7 cellular contexts compared by ENCODE assay signal in the genomic region with DNA sequence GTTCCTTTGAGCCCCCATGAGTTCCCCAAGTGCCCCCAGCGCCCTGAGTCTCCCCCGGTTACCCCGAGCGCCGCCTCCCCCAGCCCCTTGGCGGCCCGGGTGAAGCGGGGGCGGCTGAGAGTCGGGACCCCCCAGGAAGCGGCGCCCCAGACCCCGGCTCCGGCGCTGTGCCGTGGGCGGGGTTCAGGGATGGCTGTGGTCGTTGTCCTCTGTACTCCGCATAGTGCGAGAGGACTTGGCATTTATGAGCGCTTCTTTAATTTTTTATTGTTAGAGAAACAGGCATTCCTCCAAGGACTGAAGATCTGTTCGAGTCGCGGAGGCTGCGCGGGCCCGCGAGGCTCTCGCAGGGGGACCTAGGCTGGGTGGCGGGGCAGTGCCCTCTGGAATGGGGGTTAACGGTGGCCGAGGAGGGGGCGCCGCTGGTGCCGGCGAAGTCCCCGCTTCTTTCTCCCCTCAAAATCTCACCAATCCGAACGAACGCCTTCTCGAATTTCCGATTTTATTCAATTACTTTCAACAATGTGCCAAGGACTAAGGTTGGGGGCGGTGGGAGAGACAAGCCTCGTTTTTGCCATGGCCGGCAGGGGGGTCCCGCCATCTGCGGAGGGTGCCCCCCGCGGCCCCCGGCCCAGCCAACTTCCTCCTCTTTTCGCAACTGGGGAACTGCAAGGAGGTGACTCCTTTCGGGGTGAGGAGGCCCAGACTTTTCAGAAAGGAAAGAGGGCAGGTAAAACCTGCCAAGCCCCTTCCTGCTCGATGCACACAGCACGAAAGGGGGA. TPM values are rescaled to one million over a fixed set of nuclear protein-coding genes. Genes with fewer than 3 reads are reported as not detected.
DNase-seq lines count a peak whose midpoint lies in the region; ATAC-seq lines count a peak whose summit lies in the region.

No MANE protein-coding gene starts in this region.

- no peaks in the 10 kb centered on the region for H3K9me3 ChIP-seq in HUES64 (ENCODE audit: insufficient read depth, low read depth, low read length)
- no peaks in the 10 kb centered on the region for H3K9me3 ChIP-seq in iPS-15b (ENCODE audit: control insufficient read depth, insufficient read depth, low read length)

- H3K36me3 ChIP-seq in HUES64 (ENCODE audit: insufficient read depth, low read length) (no peaks in the 10 kb centered on the region), iPS-15b (ENCODE audit: control insufficient read depth, insufficient read depth, low read length) (no peaks in the 10 kb centered on the region)

- no peaks in the 10 kb centered on the region for H3K36me3 Mint-ChIP-seq in activated T-cell treated with anti-CD3 and anti-CD28 coated beads, Interleukin-2, amount 50 U/mL, for 4 hours (ENCODE audit: insufficient read depth)

- H3K4me1 ChIP-seq in HUES64 (ENCODE audit: insufficient read depth, low read length) (0 out of 2 replicates have a peak, but pooled peaks cover 7% of the 10 kb centered on the region), iPS-15b (ENCODE audit: control insufficient read depth, insufficient read depth, low read length) (peaks cover 2% of the 10 kb centered on the region)

- DNase-seq in activated T-cell treated with anti-CD3 and anti-CD28 coated beads, Interleukin-2, amount 50 U/mL, for 4 hours = no peak
- DNase-seq in stimulated activated naive CD8-positive, alpha-beta T cell treated with anti-CD3 and anti-CD28 coated beads, Interleukin-15, Interleukin-2, amounts not matched to agents 100 U/mL and 50 U/mL, for 24 hours = peak; percentile 13
- DNase-seq in stimulated activated CD8-positive, alpha-beta memory T cell treated with anti-CD3 and anti-CD28 coated beads, Interleukin-4, amount 100 ng/mL, for 48 hours = no peak
- DNase-seq in cerebellum (ENCODE audit: low spot score) = no peak

- H3K27me3 Mint-ChIP-seq in activated T-cell treated with anti-CD3 and anti-CD28 coated beads, Interleukin-2, amount 50 U/mL, for 4 hours (ENCODE audit: low read depth) = peaks cover 57% of the 10 kb centered on the region

- H3K4me3 ChIP-seq in HUES64 (ENCODE audit: low read length) = peak overlapping the region; percentile 42
- peak overlapping the region; percentile 58 for H3K4me3 ChIP-seq in iPS-15b (ENCODE audit: low read depth, low read length)

- peak; percentile 20 to 26 for ATAC-seq in activated T-cell treated with anti-CD3 and anti-CD28 coated beads, Interleukin-2, amount 50 U/mL, for 4 hours
- peak; percentile 20 for ATAC-seq in stimulated activated naive CD8-positive, alpha-beta T cell treated with anti-CD3 and anti-CD28 coated beads, Interleukin-15, Interleukin-2, amounts not matched to agents 100 U/mL and 50 U/mL, for 24 hours
- ATAC-seq in HG03159 (IDR thresholded peaks at IDR 0.05; ENCODE audit: unreplicated experiment) = no peak

- no peaks in the 10 kb centered on the region for H3K9me3 Mint-ChIP-seq in activated T-cell treated with anti-CD3 and anti-CD28 coated beads, Interleukin-2, amount 50 U/mL, for 4 hours

- H3K27me3 ChIP-seq in HUES64 (ENCODE audit: insufficient read depth, low read length) (peaks cover 97% of the 10 kb centered on the region), iPS-15b (ENCODE audit: control insufficient read depth, insufficient read depth, low read length) (peaks cover 91% of the 10 kb centered on the region)

- no peak overlapping the region for H3K27ac ChIP-seq in HUES64 (ENCODE audit: low read depth, low read length)

- H3K9ac ChIP-seq in HUES64 (ENCODE audit: low read depth, low read length) (no peak overlapping the region), iPS-15b (ENCODE audit: low read depth, low read length) (no peak overlapping the region)

- peaks cover 22% of the 10 kb centered on the region for H3K4me1 Mint-ChIP-seq in activated T-cell treated with anti-CD3 and anti-CD28 coated beads, Interleukin-2, amount 50 U/mL, for 4 hours (ENCODE audit: low read depth)

- under 1% methylated on average over 53 of the region's 54 CpGs for WGBS in HUES64

- peak overlapping the region; percentile 64 for H3K4me3 Mint-ChIP-seq in activated T-cell treated with anti-CD3 and anti-CD28 coated beads, Interleukin-2, amount 50 U/mL, for 4 hours

RNA-seq across cellular contexts. Expression of a gene that starts 0.6 kb away (rescaled TPM):
- 0.15 TPM for polyA plus RNA-seq in HUES64 (2013, experiment 1 of 2)
- not detected for polyA plus RNA-seq in HUES64 (2013, experiment 2 of 2)
- total RNA-seq in activated T-cell treated with anti-CD3 and anti-CD28 coated beads, Interleukin-2, amount 50 U/mL, for 4 hours = 1 to 10 TPM; 2.4 to 4.8 (median 4.4) TPM
- total RNA-seq in cerebellum = 3.6 TPM

RNA-seq across cellular contexts. Expression of a gene that starts 32.5 kb away (rescaled TPM):
- 0.10 TPM for polyA plus RNA-seq in HUES64 (2013, experiment 1 of 2)
- polyA plus RNA-seq in HUES64 (2013, experiment 2 of 2) = 0.19 TPM
- total RNA-seq in activated T-cell treated with anti-CD3 and anti-CD28 coated beads, Interleukin-2, amount 50 U/mL, for 4 hours = under 1 TPM; 0.08 to 0.53 (median 0.35) TPM
- 0.27 TPM for total RNA-seq in cerebellum

RNA-seq across cellular contexts. Expression of a gene that starts 38.8 kb away (rescaled TPM):
- not detected for polyA plus RNA-seq in HUES64 (2013, experiment 1 of 2)
- polyA plus RNA-seq in HUES64 (2013, experiment 2 of 2) = not detected
- total RNA-seq in activated T-cell treated with anti-CD3 and anti-CD28 coated beads, Interleukin-2, amount 50 U/mL, for 4 hours = 1 to 10 TPM; 3.1 to 5.1 (median 3.7) TPM
- 3.0 TPM for total RNA-seq in cerebellum
